ENCODE assay signal across 28 cellular contexts in the genomic region with DNA sequence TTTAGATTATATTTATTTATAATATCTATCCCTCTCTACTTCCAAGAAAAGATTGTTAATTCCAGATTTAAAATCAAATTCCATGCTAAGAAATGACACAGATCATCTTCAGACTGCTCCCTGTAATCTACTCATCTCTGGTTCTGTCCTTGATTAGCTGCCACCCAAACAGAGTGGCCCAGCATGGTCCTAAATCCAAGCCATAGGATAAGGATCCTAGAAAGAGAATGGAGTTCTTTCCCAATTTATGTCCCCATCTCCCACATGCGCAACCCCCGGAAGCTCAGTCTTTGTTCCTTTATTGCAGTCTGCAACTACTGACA.
"Had no signal": no experiment of that assay in that cellular context is flagged by ENCODE, and none has a peak within 500 bp of the region (broad histone marks: within the 10 kb centered on the region; RNA-seq: fewer than 3 reads in every experiment).

No MANE protein-coding gene starts in this region.

- H3K4me1 Mint-ChIP-seq: activated CD4-positive, alpha-beta memory T cell treated with anti-CD3 and anti-CD28 coated beads, Interleukin-2, amount 10 ng/mL, durations not matched to agents 7 days and 5 days; activated CD4-positive, alpha-beta T cell treated with anti-CD3 and anti-CD28 coated beads, Interleukin-2, amount 10 ng/mL, durations not matched to agents 7 days and 5 days; activated naive CD4-positive, alpha-beta T cell treated with anti-CD3 and anti-CD28 coated beads, Interleukin-2, amount 10 ng/mL, durations not matched to agents 7 days and 5 days; activated naive CD8-positive, alpha-beta T cell treated with anti-CD3 and anti-CD28 coated beads, Interleukin-2, amount 10 ng/mL, durations not matched to agents 7 days and 5 days; central memory CD8-positive, alpha-beta T cell; WTC11 had no signal

- H3K27me3 ChIP-seq: brain microvascular endothelial cell, esophagus squamous epithelium had no signal

- ATAC-seq: activated naive CD4-positive, alpha-beta T cell treated with anti-CD3 and anti-CD28 coated beads, Interleukin-2, amount 50 U/mL, for 72 hours; activated T-cell treated with anti-CD3 and anti-CD28 coated beads, Interleukin-2, amount 50 U/mL, for 72 hours; WTC11 had no signal

- H3K4me3 ChIP-seq: esophagus squamous epithelium had no signal

- H3K9me3 Mint-ChIP-seq: activated CD4-positive, alpha-beta memory T cell treated with anti-CD3 and anti-CD28 coated beads, Interleukin-2, amount 10 ng/mL, durations not matched to agents 7 days and 5 days; activated CD4-positive, alpha-beta T cell treated with anti-CD3 and anti-CD28 coated beads, Interleukin-2, amount 10 ng/mL, durations not matched to agents 7 days and 5 days; activated naive CD4-positive, alpha-beta T cell treated with anti-CD3 and anti-CD28 coated beads, Interleukin-2, amount 10 ng/mL, durations not matched to agents 7 days and 5 days; activated naive CD4-positive, alpha-beta T cell treated with anti-CD3 and anti-CD28 coated beads, Interleukin-2, amount 50 U/mL, for 72 hours; activated naive CD8-positive, alpha-beta T cell treated with anti-CD3 and anti-CD28 coated beads, Interleukin-2, amount 10 ng/mL, durations not matched to agents 7 days and 5 days; activated T-cell treated with anti-CD3 and anti-CD28 coated beads, Interleukin-2, amount 50 U/mL, for 24 hours; activated T-cell treated with anti-CD3 and anti-CD28 coated beads, Interleukin-2, amount 50 U/mL, for 72 hours; central memory CD8-positive, alpha-beta T cell; WTC11 had no signal

- H3K4me3 Mint-ChIP-seq: activated CD4-positive, alpha-beta memory T cell treated with anti-CD3 and anti-CD28 coated beads, Interleukin-2, amount 10 ng/mL, durations not matched to agents 7 days and 5 days; activated CD4-positive, alpha-beta T cell treated with anti-CD3 and anti-CD28 coated beads, Interleukin-2, amount 10 ng/mL, durations not matched to agents 7 days and 5 days; activated naive CD4-positive, alpha-beta T cell treated with anti-CD3 and anti-CD28 coated beads, Interleukin-2, amount 10 ng/mL, durations not matched to agents 7 days and 5 days; activated naive CD8-positive, alpha-beta T cell treated with anti-CD3 and anti-CD28 coated beads, Interleukin-2, amount 10 ng/mL, durations not matched to agents 7 days and 5 days; activated T-cell treated with anti-CD3 and anti-CD28 coated beads, Interleukin-2, amount 50 U/mL, for 24 hours; activated T-cell treated with anti-CD3 and anti-CD28 coated beads, Interleukin-2, amount 50 U/mL, for 72 hours; central memory CD8-positive, alpha-beta T cell; WTC11 had no signal

- H3K36me3 Mint-ChIP-seq: activated naive CD4-positive, alpha-beta T cell treated with anti-CD3 and anti-CD28 coated beads, Interleukin-2, amount 10 ng/mL, durations not matched to agents 7 days and 5 days; activated naive CD4-positive, alpha-beta T cell treated with anti-CD3 and anti-CD28 coated beads, Interleukin-2, amount 50 U/mL, for 72 hours; activated naive CD8-positive, alpha-beta T cell treated with anti-CD3 and anti-CD28 coated beads, Interleukin-2, amount 10 ng/mL, durations not matched to agents 7 days and 5 days; WTC11 had no signal

- H3K36me3 ChIP-seq: brain microvascular endothelial cell, esophagus squamous epithelium had no signal

- DNase-seq: activated CD4-positive, alpha-beta memory T cell treated with anti-CD3 and anti-CD28 coated beads, Interleukin-2, amount 10 ng/mL, durations not matched to agents 7 days and 5 days; activated CD4-positive, alpha-beta T cell treated with anti-CD3 and anti-CD28 coated beads for 1 hour; activated CD4-positive, alpha-beta T cell treated with anti-CD3 and anti-CD28 coated beads for 4 hours; activated CD4-positive, alpha-beta T cell treated with anti-CD3 and anti-CD28 coated beads, Interleukin-2, amount 10 ng/mL, durations not matched to agents 7 days and 5 days; activated CD4-positive, alpha-beta T cell treated with anti-CD3 and anti-CD28 coated beads, Interleukin-2, amount 50 U/mL, for 4 hours; activated CD8-positive, alpha-beta memory T cell treated with anti-CD3 and anti-CD28 coated beads, Interleukin-2, amount 50 U/mL, for 48 hours; activated gamma-delta T cell; activated naive CD4-positive, alpha-beta T cell; activated naive CD4-positive, alpha-beta T cell treated with anti-CD3 and anti-CD28 coated beads, Interleukin-2, amount 10 ng/mL, durations not matched to agents 7 days and 5 days; activated naive CD8-positive, alpha-beta T cell treated with anti-CD3 and anti-CD28 coated beads, Interleukin-2, amount 10 ng/mL, durations not matched to agents 7 days and 5 days; activated T-cell treated with anti-CD3 and anti-CD28 coated beads for 4 hours; activated T-cell treated with anti-CD3 and anti-CD28 coated beads, Interleukin-2, amount 50 U/mL, for 24 hours; activated T-cell treated with anti-CD3 and anti-CD28 coated beads, Interleukin-2, amount 50 U/mL, for 72 hours; amniotic stem cell; anterior cingulate cortex; brain microvascular endothelial cell; cortex of kidney; dermis blood vessel endothelial cell; effector CD8-positive, alpha-beta T cell; esophagus squamous epithelium; foreskin fibroblast; head of caudate nucleus; T-helper 2 cell had no signal

- H3K27ac ChIP-seq: brain microvascular endothelial cell, epithelial cell of prostate, esophagus squamous epithelium, VCaP had no signal

- H3K9me3 ChIP-seq: esophagus squamous epithelium had no signal

- H3K27me3 Mint-ChIP-seq: activated CD4-positive, alpha-beta memory T cell treated with anti-CD3 and anti-CD28 coated beads, Interleukin-2, amount 10 ng/mL, durations not matched to agents 7 days and 5 days; activated naive CD4-positive, alpha-beta T cell treated with anti-CD3 and anti-CD28 coated beads, Interleukin-2, amount 10 ng/mL, durations not matched to agents 7 days and 5 days; activated naive CD8-positive, alpha-beta T cell treated with anti-CD3 and anti-CD28 coated beads, Interleukin-2, amount 10 ng/mL, durations not matched to agents 7 days and 5 days; activated T-cell treated with anti-CD3 and anti-CD28 coated beads, Interleukin-2, amount 50 U/mL, for 24 hours; central memory CD8-positive, alpha-beta T cell had no signal

- H3K27ac Mint-ChIP-seq: activated CD4-positive, alpha-beta memory T cell treated with anti-CD3 and anti-CD28 coated beads, Interleukin-2, amount 10 ng/mL, durations not matched to agents 7 days and 5 days; activated CD4-positive, alpha-beta T cell treated with anti-CD3 and anti-CD28 coated beads, Interleukin-2, amount 10 ng/mL, durations not matched to agents 7 days and 5 days; activated naive CD4-positive, alpha-beta T cell treated with anti-CD3 and anti-CD28 coated beads, Interleukin-2, amount 10 ng/mL, durations not matched to agents 7 days and 5 days; activated naive CD4-positive, alpha-beta T cell treated with anti-CD3 and anti-CD28 coated beads, Interleukin-2, amount 50 U/mL, for 72 hours; activated naive CD8-positive, alpha-beta T cell treated with anti-CD3 and anti-CD28 coated beads, Interleukin-2, amount 10 ng/mL, durations not matched to agents 7 days and 5 days; activated T-cell treated with anti-CD3 and anti-CD28 coated beads, Interleukin-2, amount 50 U/mL, for 24 hours; activated T-cell treated with anti-CD3 and anti-CD28 coated beads, Interleukin-2, amount 50 U/mL, for 72 hours; WTC11 had no signal

- H3K4me1 ChIP-seq: esophagus squamous epithelium had no signal
